ENCODE assay signal across 1 cellular context in the genomic region with DNA sequence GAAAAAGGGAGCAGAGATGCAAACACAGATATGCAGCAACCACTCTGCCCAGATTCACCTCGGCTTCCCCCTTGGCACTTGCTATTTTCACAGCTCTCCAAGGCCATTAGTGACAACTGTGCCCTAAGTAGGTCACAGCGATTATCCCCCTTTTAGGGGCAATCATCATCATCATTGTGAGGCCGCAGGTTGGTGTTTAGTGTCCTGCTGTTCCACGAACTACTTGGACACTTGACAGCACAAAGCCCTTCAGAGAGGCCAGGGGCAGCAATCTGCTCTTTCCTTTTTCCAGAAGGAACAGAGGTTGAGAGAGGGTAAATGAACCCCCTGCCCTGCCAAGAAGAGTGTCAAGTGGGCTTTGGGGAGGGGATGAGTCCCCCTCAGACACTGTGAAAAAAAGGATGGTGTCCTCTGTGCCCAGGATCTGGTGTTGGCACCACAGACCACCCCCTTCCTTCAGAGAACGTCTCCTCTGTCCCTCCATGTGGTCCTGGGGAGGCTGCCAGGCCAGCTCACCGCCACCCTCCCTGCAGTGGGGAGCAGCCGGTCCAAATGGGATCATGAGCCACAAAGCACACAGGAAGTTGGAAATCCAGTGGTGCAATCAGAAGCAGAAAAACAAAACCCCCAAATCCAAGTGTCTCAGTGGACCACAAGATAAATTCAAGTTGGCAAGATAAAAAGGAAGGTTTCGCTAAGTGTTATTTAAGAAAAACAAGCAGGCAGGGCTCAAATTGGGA.
TF ChIP-seq lines count a peak whose summit lies in the region.

No MANE protein-coding gene starts in this region.

TF ChIP-seq in IMR-90, 13 proteins besides CTCF, POLR2A, EP300 and RAD21 (continued from another document):
- TF ChIP-seq NFE2L2 (IDR thresholded peaks at IDR 0.05; ENCODE audit: low read depth, low read length) (no peak), CEBPB (IDR thresholded peaks at IDR 0.05; ENCODE audit: low read depth, low read length) (no peak), RCOR1 (IDR thresholded peaks at IDR 0.05; ENCODE audit: insufficient replicate concordance, low read length) (no peak), MXI1 (IDR thresholded peaks at IDR 0.05; ENCODE audit: borderline replicate concordance, low read depth, low read length) (no peak), MAZ (IDR thresholded peaks at IDR 0.05; ENCODE audit: borderline replicate concordance, low read depth, low read length) (no peak), FOS (IDR thresholded peaks at IDR 0.05; ENCODE audit: low read depth, low read length) (no peak), CHD1 (IDR thresholded peaks at IDR 0.05; ENCODE audit: low read depth, low read length) (no peak), RFX5 (IDR thresholded peaks at IDR 0.05; ENCODE audit: low read depth, low read length) (no peak)
- TF ChIP-seq, protein P1, sequence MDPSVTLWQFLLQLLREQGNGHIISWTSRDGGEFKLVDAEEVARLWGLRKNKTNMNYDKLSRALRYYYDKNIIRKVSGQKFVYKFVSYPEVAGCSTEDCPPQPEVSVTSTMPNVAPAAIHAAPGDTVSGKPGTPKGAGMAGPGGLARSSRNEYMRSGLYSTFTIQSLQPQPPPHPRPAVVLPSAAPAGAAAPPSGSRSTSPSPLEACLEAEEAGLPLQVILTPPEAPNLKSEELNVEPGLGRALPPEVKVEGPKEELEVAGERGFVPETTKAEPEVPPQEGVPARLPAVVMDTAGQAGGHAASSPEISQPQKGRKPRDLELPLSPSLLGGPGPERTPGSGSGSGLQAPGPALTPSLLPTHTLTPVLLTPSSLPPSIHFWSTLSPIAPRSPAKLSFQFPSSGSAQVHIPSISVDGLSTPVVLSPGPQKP (IDR thresholded peaks at IDR 0.05; ENCODE audit: borderline replicate concordance, low read depth, low read length), result no peak
TF ChIP-seq in IMR-90: peak in this region for 0.
